Comparison of ENCODE assay signal across 1 cellular context in the genomic region with DNA sequence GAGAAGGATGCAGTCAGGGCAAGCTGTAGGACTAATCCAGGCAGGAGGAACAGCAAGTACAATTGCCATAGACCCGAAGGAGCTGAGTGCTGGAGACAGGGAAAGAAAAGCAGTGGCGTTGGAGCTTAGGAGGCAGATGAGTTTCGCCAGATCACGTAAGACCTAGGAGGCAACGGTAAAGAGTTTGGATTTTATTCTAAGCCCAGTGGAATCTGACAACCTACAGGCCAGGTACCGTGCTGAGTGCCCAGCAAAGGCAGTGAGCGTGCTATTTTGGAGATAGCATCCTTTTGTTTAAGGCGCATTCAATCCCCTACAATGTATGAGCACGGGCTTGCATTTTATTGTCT.
TF ChIP-seq lines count a peak whose summit lies in the region.

No MANE protein-coding gene starts in this region.

TF ChIP-seq in HEK293, 187 proteins besides CTCF, POLR2A, EP300 and RAD21 (continued from another document):
- no peak for TF ChIP-seq ZNF518A (tag by site-specific recombination; conservative IDR thresholded peaks at IDR 0.05; ENCODE audit: low read depth)
- no peak for TF ChIP-seq ZNF791 (tag by site-specific recombination; IDR thresholded peaks at IDR 0.05)
- no peak for TF ChIP-seq ZNF747 (tag by site-specific recombination; IDR thresholded peaks at IDR 0.05)
- no peak for TF ChIP-seq ZBTB10 (tag by site-specific recombination; IDR thresholded peaks at IDR 0.05)
- TF ChIP-seq ZNF600 (tag by site-specific recombination; IDR thresholded peaks at IDR 0.05) = 0 out of 2 replicates have a peak, but pooled peaks have one; percentile 9
- TF ChIP-seq SCRT2 (tag by site-specific recombination; IDR thresholded peaks at IDR 0.05) = peak; percentile 6; the same call in 1 of the 2 replicates
- no peak for TF ChIP-seq ZNF777 (tag by site-specific recombination; IDR thresholded peaks at IDR 0.05; ENCODE audit: borderline replicate concordance)
- no peak for TF ChIP-seq ZNF426 (tag by site-specific recombination; IDR thresholded peaks at IDR 0.05)
- TF ChIP-seq ZNF391 (tag by site-specific recombination; IDR thresholded peaks at IDR 0.05; ENCODE audit: borderline replicate concordance, low read depth) = no peak
- TF ChIP-seq ZNF114 (tag by site-specific recombination; IDR thresholded peaks at IDR 0.05) = no peak
- TF ChIP-seq, protein P1, sequence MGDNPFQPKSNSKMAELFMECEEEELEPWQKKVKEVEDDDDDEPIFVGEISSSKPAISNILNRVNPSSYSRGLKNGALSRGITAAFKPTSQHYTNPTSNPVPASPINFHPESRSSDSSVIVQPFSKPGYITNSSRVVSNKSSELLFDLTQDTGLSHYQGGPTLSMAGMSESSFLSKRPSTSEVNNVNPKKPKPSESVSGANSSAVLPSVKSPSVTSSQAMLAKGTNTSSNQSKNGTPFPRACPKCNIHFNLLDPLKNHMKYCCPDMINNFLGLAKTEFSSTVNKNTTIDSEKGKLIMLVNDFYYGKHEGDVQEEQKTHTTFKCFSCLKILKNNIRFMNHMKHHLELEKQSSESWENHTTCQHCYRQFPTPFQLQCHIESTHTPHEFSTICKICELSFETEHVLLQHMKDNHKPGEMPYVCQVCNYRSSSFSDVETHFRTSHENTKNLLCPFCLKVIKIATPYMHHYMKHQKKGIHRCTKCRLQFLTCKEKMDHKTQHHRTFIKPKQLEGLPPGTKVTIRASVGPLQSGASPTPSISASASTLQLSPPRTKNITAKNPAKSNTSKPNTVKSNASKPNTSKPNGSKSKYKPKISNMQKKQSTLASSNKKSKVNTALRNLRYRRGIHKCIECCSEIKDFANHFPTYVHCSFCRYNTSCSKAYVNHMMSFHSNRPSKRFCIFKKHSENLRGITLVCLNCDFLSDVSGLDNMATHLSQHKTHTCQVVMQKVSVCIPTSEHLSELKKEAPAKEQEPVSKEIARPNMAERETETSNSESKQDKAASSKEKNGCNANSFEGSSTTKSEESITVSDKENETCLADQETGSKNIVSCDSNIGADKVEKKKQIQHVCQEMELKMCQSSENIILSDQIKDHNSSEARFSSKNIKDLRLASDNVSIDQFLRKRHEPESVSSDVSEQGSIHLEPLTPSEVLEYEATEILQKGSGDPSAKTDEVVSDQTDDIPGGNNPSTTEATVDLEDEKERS (tag by site-specific recombination; IDR thresholded peaks at IDR 0.05) = no peak
